ENCODE assay signal across 9 cellular contexts in genomic region chr6:1311400-1312192, GRCh38. TPM values are rescaled to one million over a fixed set of nuclear protein-coding genes. Genes with fewer than 3 reads are reported as not detected.
DNase-seq lines count a peak whose midpoint lies in the region; ATAC-seq and TF ChIP-seq lines count a peak whose summit lies in the region.
"Had no signal": no experiment of that assay in that cellular context is flagged by ENCODE, and none has a peak within 500 bp of the region (broad histone marks: within the 10 kb centered on the region; RNA-seq: fewer than 3 reads in every experiment).

A gene with protein sequence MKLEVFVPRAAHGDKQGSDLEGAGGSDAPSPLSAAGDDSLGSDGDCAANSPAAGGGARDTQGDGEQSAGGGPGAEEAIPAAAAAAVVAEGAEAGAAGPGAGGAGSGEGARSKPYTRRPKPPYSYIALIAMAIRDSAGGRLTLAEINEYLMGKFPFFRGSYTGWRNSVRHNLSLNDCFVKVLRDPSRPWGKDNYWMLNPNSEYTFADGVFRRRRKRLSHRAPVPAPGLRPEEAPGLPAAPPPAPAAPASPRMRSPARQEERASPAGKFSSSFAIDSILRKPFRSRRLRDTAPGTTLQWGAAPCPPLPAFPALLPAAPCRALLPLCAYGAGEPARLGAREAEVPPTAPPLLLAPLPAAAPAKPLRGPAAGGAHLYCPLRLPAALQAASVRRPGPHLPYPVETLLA (plus strand): TSS chr6:1312098. CDS start chr6:1312705, 607 bp downstream.

- CTCF ChIA-PET in OCI-LY7 (lab: Charles Lee; ENCODE audit: unreplicated experiment), result no interaction called here

- no peaks in the 10 kb centered on the region for H3K9me3 Mint-ChIP-seq in effector memory CD8-positive, alpha-beta T cell

- H3K4me3 Mint-ChIP-seq in effector memory CD8-positive, alpha-beta T cell, result peak within 1 kb of the TSS; percentile 62 to 73

- TF ChIP-seq CTCF in GM13976 (IDR thresholded peaks at IDR 0.05; ENCODE audit: borderline replicate concordance, control extremely low read depth, extremely low read depth, insufficient read depth, missing control alignments) (no peak), OCI-LY7 (conservative IDR thresholded peaks at IDR 0.05; ENCODE audit: low read length) (no peak)

- peak; percentile 40 for DNase-seq in GM13976 (ENCODE audit: low spot score)
- DNase-seq in NT2/D1 (ENCODE audit: low read depth, low spot score), result no peak
- no peak for DNase-seq in effector memory CD8-positive, alpha-beta T cell
- DNase-seq in middle frontal gyrus (ENCODE audit: extremely low spot score, low spot score), result peak; percentile 9
- no peak for DNase-seq in aorta
- no peak for DNase-seq in medulla oblongata (ENCODE audit: extremely low spot score)
- no peak for DNase-seq in OCI-LY7 (ENCODE audit: low spot score)

- no peaks in the 10 kb centered on the region for H4K20me1 ChIP-seq in OCI-LY7 (ENCODE audit: insufficient read depth, low read length)

- peaks cover 81% of the 10 kb centered on the region for H3K27me3 ChIP-seq in NT2/D1 (ENCODE audit: insufficient read depth, insufficient read length)
- H3K27me3 ChIP-seq in aorta (ENCODE audit: control insufficient read depth in 1 of 2, insufficient read depth in 2 of 2, low read length in 1 of 2), result peaks cover 0 to 4% of the 10 kb centered on the region in 2 donors

- H2AFZ ChIP-seq in OCI-LY7 (ENCODE audit: low read length), result no peak within 1 kb of the TSS

- peak within 1 kb of the TSS; percentile 50 for H3K9ac ChIP-seq in NT2/D1 (ENCODE audit: insufficient read length, low read depth)

- no peak within 1 kb of the TSS for H3K27ac ChIP-seq in aorta (ENCODE audit: low read depth in 1 of 2, low read length in 2 of 2)
- no peak within 1 kb of the TSS for H3K27ac ChIP-seq in OCI-LY7 (ENCODE audit: low read depth, low read length, poor library complexity, severe bottlenecking)
- H3K27ac ChIP-seq: SK-N-MC had no signal

- no peaks in the 10 kb centered on the region for H3K79me2 ChIP-seq in OCI-LY7 (ENCODE audit: insufficient read depth, low read depth, low read length)

- no peak within 1 kb of the TSS for H3K4me2 ChIP-seq in OCI-LY7 (ENCODE audit: low read length)

- H3K4me3 ChIP-seq in NT2/D1 (ENCODE audit: insufficient read length, low read depth) (peak within 1 kb of the TSS; percentile 53), aorta (ENCODE audit: low read length in 2 of 2) (peak within 1 kb of the TSS in 1 of 2 donors; percentile 21), OCI-LY7 (ENCODE audit: low read depth, low read length, poor library complexity, severe bottlenecking) (no peak within 1 kb of the TSS)
- H3K4me3 ChIP-seq: SK-N-MC had no signal

- H3K4me1 ChIP-seq in NT2/D1 (ENCODE audit: insufficient read depth, insufficient read length), result no peaks in the 10 kb centered on the region
- no peaks in the 10 kb centered on the region for H3K4me1 ChIP-seq in aorta (ENCODE audit: control insufficient read depth in 1 of 2, insufficient read depth in 2 of 2, low read length in 2 of 2)
- H3K4me1 ChIP-seq in OCI-LY7 (ENCODE audit: insufficient read depth, low read length, poor library complexity, severe bottlenecking), result no peaks in the 10 kb centered on the region

- H3K9me3 ChIP-seq in NT2/D1 (ENCODE audit: insufficient read depth, low read length) (no peaks in the 10 kb centered on the region), aorta (ENCODE audit: control insufficient read depth, low read length) (no peaks in the 10 kb centered on the region), OCI-LY7 (ENCODE audit: low read length) (no peaks in the 10 kb centered on the region)

- no peak within 1 kb of the TSS for H3K27ac Mint-ChIP-seq in effector memory CD8-positive, alpha-beta T cell

- peaks cover 18 to 22% of the 10 kb centered on the region in 2 donors for H3K4me1 Mint-ChIP-seq in effector memory CD8-positive, alpha-beta T cell (ENCODE audit: low read depth in 2 of 2)

- intact Hi-C loops in aorta (cut with DNase I), result no loop called here
- intact Hi-C loops in OCI-LY7 (cut with micrococcal nuclease; ENCODE audit: unreplicated experiment), result no loop called here

- BruUV-seq in OCI-LY7 (replicated peaks; lab: Mats Ljungman, UMichigan), result no TSS peak

- no peaks in the 10 kb centered on the region for H3K36me3 Mint-ChIP-seq in effector memory CD8-positive, alpha-beta T cell (ENCODE audit: insufficient read depth)

- H3K9me2 ChIP-seq in OCI-LY7 (ENCODE audit: insufficient read depth, low read length), result no peaks in the 10 kb centered on the region

- in situ Hi-C loops in GM13976 (cut with MboI; ENCODE audit: low sequenced_read_pairs, unreplicated experiment), result no loop called here

- H3K27me3 Mint-ChIP-seq in effector memory CD8-positive, alpha-beta T cell, result peaks cover 72 to 87% of the 10 kb centered on the region in 2 donors

- ATAC-seq in effector memory CD8-positive, alpha-beta T cell (replicated peaks), result no peak
- ATAC-seq in aorta (ENCODE audit: low FRiP score) (peak; percentile 47), GM18870 (IDR thresholded peaks at IDR 0.05; ENCODE audit: unreplicated experiment) (no peak)

- POLR2A ChIA-PET in OCI-LY7 (lab: Charles Lee), result no interaction called here

- no peaks in the 10 kb centered on the region for H3K36me3 ChIP-seq in NT2/D1 (ENCODE audit: insufficient read depth, insufficient read length, low read length)
- no peaks in the 10 kb centered on the region for H3K36me3 ChIP-seq in aorta (ENCODE audit: control insufficient read depth in 1 of 2, insufficient read depth in 2 of 2, low read length in 1 of 2)
- H3K36me3 ChIP-seq in OCI-LY7 (ENCODE audit: insufficient read depth, low read length), result no peaks in the 10 kb centered on the region

- WGBS in aorta, 2 donors, result 1% methylated on average over 49 to 73 of the region's 73 CpGs

RNA-seq across cellular contexts. Expression of the gene that starts here (rescaled TPM):
- total RNA-seq in aorta (not detected), OCI-LY7 (2022) (not detected in 2 replicates)
- under 1 TPM in 1 of 2 donors, not detected in 1; 0.05 TPM for polyA plus RNA-seq in aorta
- not detected in 2 replicates for total RNA-seq in OCI-LY7 (2014; rRNA removed; shearing (Covaris generic))

Comparison
In these comparisons a context has a peak if more than half of its experiments do, and no peak if none do; other contexts are left out.
1. Peak in ATAC-seq in aorta; RNA of the gene not detected or under 1 TPM.
2. DNase-seq: peak in GM13976 (single experiment) and middle frontal gyrus (single experiment); none in NT2/D1 (single experiment), effector memory CD8-positive, alpha-beta T cell (0 of 3), aorta (0 of 2), medulla oblongata (single experiment) and OCI-LY7 (single experiment).